ENCODE assay signal across 18 cellular contexts in genomic region chr12:127820846-127821245, GRCh38.
DNase-seq lines count a peak whose midpoint lies in the region; TF ChIP-seq lines count a peak whose summit lies in the region.
"Had no signal": no experiment of that assay in that cellular context is flagged by ENCODE, and none has a peak within 500 bp of the region (broad histone marks: within the 10 kb centered on the region; RNA-seq: fewer than 3 reads in every experiment).

No MANE protein-coding gene starts in this region.

- H3K9me3 ChIP-seq in esophagus muscularis mucosa (peaks cover 0 to 1% (median 0%) of the 10 kb centered on the region in 4 donors), H9 (ENCODE audit: control insufficient read depth, low read depth, low read length) (no peaks in the 10 kb centered on the region)
- H3K9me3 ChIP-seq: A549 had no signal

- WGBS in esophagus muscularis mucosa = 86% methylated on average over 7 of the region's 7 CpGs
- WGBS in H9 (ENCODE audit: extremely low coverage, insufficient read length, low lambda C conversion rate) = no CpG with 5 or more reads among the region's 7 CpGs

- no peaks in the 10 kb centered on the region for H3K36me3 ChIP-seq in esophagus muscularis mucosa

- peaks cover under 1 to 1% of the 10 kb centered on the region in 2 experiments; a peak in 3 of 5 replicates for H3K9me3 Mint-ChIP-seq in H9

- no peak overlapping the region for H3T11ph ChIP-seq in H9 (ENCODE audit: low read length)

- no peak for TF ChIP-seq EP300 in esophagus muscularis mucosa (IDR thresholded peaks at IDR 0.05)

- H2AK5ac ChIP-seq in H9 (ENCODE audit: insufficient read length, low read length) = no peak overlapping the region

- H3K23ac ChIP-seq in H9 (ENCODE audit: insufficient read length, low read depth, low read length) = no peak overlapping the region

- no peak overlapping the region for H2BK20ac ChIP-seq in H9 (ENCODE audit: low read depth, low read length, poor library complexity, severe bottlenecking)

- no peaks in the 10 kb centered on the region for H3K79me1 ChIP-seq in H9 (ENCODE audit: insufficient read depth, low read depth, low read length, poor library complexity, severe bottlenecking)

- no peak overlapping the region for H2BK12ac ChIP-seq in H9 (ENCODE audit: insufficient read length, low read depth, low read length)

- peaks cover 8% of the 10 kb centered on the region for H3K27me3 Mint-ChIP-seq in H9 (ENCODE audit: low read depth)
- H3K27me3 Mint-ChIP-seq: CD4-positive, alpha-beta memory T cell had no signal

- H3K4me1 ChIP-seq in esophagus muscularis mucosa (peaks cover 0 to 16% (median 15%) of the 10 kb centered on the region in 4 donors), H9 (ENCODE audit: insufficient read depth, low read length) (peaks cover 6% of the 10 kb centered on the region; the same call in 1 of the 2 replicates)
- H3K4me1 ChIP-seq: A549 had no signal

- H3K27ac ChIP-seq in angular gyrus (ENCODE audit: low read depth, low read length) = peak overlapping the region; percentile 49
- no peak overlapping the region for H3K27ac ChIP-seq in esophagus muscularis mucosa (replicated peaks in 1 of 4)
- no peak overlapping the region for H3K27ac ChIP-seq in H9 (ENCODE audit: insufficient read length, low read depth, low read length)
- H3K27ac ChIP-seq: A549, GM23248 had no signal

- H3K27ac Mint-ChIP-seq in H9 = no peak overlapping the region
- H3K27ac Mint-ChIP-seq: CD4-positive, alpha-beta memory T cell had no signal

- no peak overlapping the region for H3K18ac ChIP-seq in H9 (ENCODE audit: insufficient read length, low read depth, low read length)

- H3K4ac ChIP-seq in H9 (ENCODE audit: low read depth, low read length) = no peak overlapping the region

- no peak overlapping the region for H3K56ac ChIP-seq in H9 (ENCODE audit: insufficient read length, low read depth, low read length)

- H2BK5ac ChIP-seq in H9 (ENCODE audit: insufficient read length, low read length) = no peak overlapping the region

- H2AFZ ChIP-seq in H9 (ENCODE audit: low read length) = no peak overlapping the region
- H2AFZ ChIP-seq: GM23248 had no signal

- H3K4me3 Mint-ChIP-seq in H9 = no peak overlapping the region
- H3K4me3 Mint-ChIP-seq: CD4-positive, alpha-beta memory T cell had no signal

- no peak overlapping the region for H4K5ac ChIP-seq in H9 (ENCODE audit: insufficient read length, low read depth, low read length)

- no peak overlapping the region for H3K9ac ChIP-seq in H9 (ENCODE audit: extremely low read depth, insufficient read length, low read length)
- H3K9ac ChIP-seq: GM23248 had no signal

- no peaks in the 10 kb centered on the region for H4K20me1 ChIP-seq in H9 (ENCODE audit: control insufficient read depth, insufficient read depth, insufficient read length)

- H3K4me3 ChIP-seq in esophagus muscularis mucosa = no peak overlapping the region
- H3K4me3 ChIP-seq: A549, GM23248 had no signal

- no peak overlapping the region for H3K14ac ChIP-seq in H9 (ENCODE audit: insufficient read depth, low read length)

- H3K4me2 ChIP-seq in H9 (ENCODE audit: insufficient read depth, insufficient read length, low read length) = no peak overlapping the region
- H3K4me2 ChIP-seq: A549 had no signal

- intact Hi-C loops in esophagus muscularis mucosa (cut with DNase I) = no loop called here
- intact Hi-C loops in posterior cingulate gyrus (cut with DNase I) = no loop called here

- peaks cover 3% of the 10 kb centered on the region for H3K23me2 ChIP-seq in H9 (ENCODE audit: insufficient read length, low read depth, low read length, poor library complexity, severe bottlenecking)

- no peak overlapping the region for H4K91ac ChIP-seq in H9 (ENCODE audit: insufficient read length, low read depth, low read length)

- H2BK15ac ChIP-seq in H9 (ENCODE audit: low read depth, low read length) = no peak overlapping the region

- H4K8ac ChIP-seq in H9 (replicated peaks; ENCODE audit: insufficient read length, low read depth, low read length) = no peak overlapping the region

- H3K36me3 Mint-ChIP-seq in H9 (ENCODE audit: insufficient read depth in 1 of 3, low read depth in 3 of 3) = no peaks in the 10 kb centered on the region; a peak in 1 of 7 replicates
- H3K36me3 Mint-ChIP-seq: CD4-positive, alpha-beta memory T cell had no signal

- H3K79me2 ChIP-seq in H9 (ENCODE audit: insufficient read depth, low read length) = no peaks in the 10 kb centered on the region

- TF ChIP-seq CTCF in esophagus muscularis mucosa (IDR thresholded peaks at IDR 0.05) = no peak
- TF ChIP-seq CTCF in H9 (conservative IDR thresholded peaks at IDR 0.05) = no peak

- H3K4me1 Mint-ChIP-seq in H9 = peaks cover 9 to 10% of the 10 kb centered on the region in 2 experiments
- H3K4me1 Mint-ChIP-seq: CD4-positive, alpha-beta memory T cell had no signal

- H2BK120ac ChIP-seq in H9 (ENCODE audit: low read depth, low read length, poor library complexity, severe bottlenecking) = no peak overlapping the region

- DNase-seq in esophagus muscularis mucosa (ENCODE audit: extremely low spot score) (peak; percentile 64), posterior cingulate gyrus (peak in 8 of 10 donors; percentile 23 to 87 (median 52)), Kasumi-1 (lab: John Stamatoyannopoulos, UW) (no peak), AG20443 (ENCODE audit: low spot score) (no peak), H9 (no peak)
- DNase-seq: 8988T; ACHN; C1 segment of cervical spinal cord; Calu3; CD4-positive, alpha-beta memory T cell; COR-L47; DMS53; DMS79 treated with DMSO at 0.1 percent for 48 hours; GF-D8; GM23248; H7 had no signal

- TF ChIP-seq POLR2A in esophagus muscularis mucosa (IDR thresholded peaks at IDR 0.05; ENCODE audit: low read depth) = no peak

- H3K27me3 ChIP-seq in esophagus muscularis mucosa (no peaks in the 10 kb centered on the region), H9 (ENCODE audit: insufficient read depth, low read length) (no peaks in the 10 kb centered on the region)

Comparison
In these comparisons a context has a peak if more than half of its experiments do, and no peak if none do; other contexts are left out.
1. DNase-seq: peak in esophagus muscularis mucosa (single experiment) and posterior cingulate gyrus (8 of 10); none in Kasumi-1 (0 of 2), AG20443 (single experiment) and H9 (single experiment).